17 cellular contexts compared by ENCODE assay signal in the genomic region with DNA sequence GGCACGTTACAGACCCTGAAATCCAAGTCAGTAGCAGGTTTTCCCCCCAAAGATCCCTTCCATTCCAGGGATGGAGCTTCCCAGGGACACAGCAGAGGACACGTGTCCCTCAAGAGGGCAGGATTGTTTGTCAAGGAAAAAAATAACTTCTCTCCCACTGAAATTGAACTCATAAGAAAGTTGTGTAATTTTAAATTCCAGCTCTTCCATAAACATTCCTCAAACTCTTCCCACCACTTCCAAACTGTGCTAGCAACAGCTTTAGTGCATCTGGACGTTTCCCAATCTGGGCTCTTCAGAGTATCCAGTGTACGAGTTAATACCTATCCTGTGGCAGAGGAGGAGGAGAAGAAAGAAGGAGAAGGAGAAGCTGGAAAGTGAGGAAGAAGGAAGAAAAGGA.
A peak's percentile ranks its signal among the peaks of the same experiment; 100 is the strongest.
DNase-seq lines count a peak whose midpoint lies in the region; ATAC-seq and TF ChIP-seq lines count a peak whose summit lies in the region.
"Had no signal": no experiment of that assay in that cellular context is flagged by ENCODE, and none has a peak within 500 bp of the region (broad histone marks: within the 10 kb centered on the region; RNA-seq: fewer than 3 reads in every experiment).

No MANE protein-coding gene starts in this region.

- H3K27ac Mint-ChIP-seq in HFFc6: peak overlapping the region; percentile 94
- H3K27ac Mint-ChIP-seq: activated T-helper 2 cell treated with anti-CD3 and anti-CD28 coated beads, Interferon-gamma antibody, Interleukin-2, Interleukin-4, amounts not matched to agents 10 μg/mL and 5 μg/mL and 100 μg/mL, durations not matched to agents 14 hours and 24 hours and 36 hours; stimulated activated memory B cell treated with anti-CD40 and anti-IgM and Interleukin-4, amounts not matched to agents 10 μg/mL and 1 μg/mL and 100 μg/mL, for 72 hours; T-helper 1 cell treated with Interleukin-12 subunit alpha and Interleukin-12 subunit beta and Interleukin-4 antibody, amounts not matched to agents 30 μg/mL and 1 μg/mL, for 36 hours had no signal

- no peaks in the 10 kb centered on the region for H3K36me3 Mint-ChIP-seq in HFFc6 (ENCODE audit: low read depth)
- H3K36me3 Mint-ChIP-seq: stimulated activated memory B cell treated with anti-CD40 and anti-IgM and Interleukin-4, amounts not matched to agents 10 μg/mL and 1 μg/mL and 100 μg/mL, for 72 hours had no signal

- H3K4me1 Mint-ChIP-seq in HFFc6 (ENCODE audit: low read depth): peaks cover 28% of the 10 kb centered on the region
- H3K4me1 Mint-ChIP-seq: stimulated activated memory B cell treated with anti-CD40 and anti-IgM and Interleukin-4, amounts not matched to agents 10 μg/mL and 1 μg/mL and 100 μg/mL, for 72 hours had no signal

- ATAC-seq in sciatic nerve: peak; percentile 49
- ATAC-seq: stimulated activated memory B cell treated with anti-CD40 and anti-IgM and Interleukin-4, amounts not matched to agents 10 μg/mL and 1 μg/mL and 100 μg/mL, for 72 hours had no signal

- H3K4me3 Mint-ChIP-seq in HFFc6: peak overlapping the region; percentile 79
- H3K4me3 Mint-ChIP-seq: stimulated activated memory B cell treated with anti-CD40 and anti-IgM and Interleukin-4, amounts not matched to agents 10 μg/mL and 1 μg/mL and 100 μg/mL, for 72 hours; T-helper 1 cell treated with Interleukin-12 subunit alpha and Interleukin-12 subunit beta and Interleukin-4 antibody, amounts not matched to agents 30 μg/mL and 1 μg/mL, for 36 hours had no signal

- peaks cover 8% of the 10 kb centered on the region for H3K27me3 Mint-ChIP-seq in HFFc6 (ENCODE audit: insufficient read depth)

- intact Hi-C loops in sciatic nerve (cut with DNase I): no loop called here

- DNase-seq in AG08395 (ENCODE audit: low spot score): peak; percentile 26
- DNase-seq in HFFc6: peak; percentile 28
- DNase-seq in fibroblast of peridontal ligament (ENCODE audit: extremely low read depth): peak; percentile 64
- DNase-seq in sciatic nerve (ENCODE audit: low spot score): no peak
- DNase-seq in ACHN: no peak
- DNase-seq in amygdala (lab: John Stamatoyannopoulos, UW): no peak
- DNase-seq in activated CD4-positive, alpha-beta T cell treated with anti-CD3 and anti-CD28 coated beads, Interleukin-2, amount 50 U/mL, for 48 hours: no peak
- DNase-seq in CD1c-positive myeloid dendritic cell (ENCODE audit: extremely low spot score): no peak
- DNase-seq: amniotic stem cell, Calu3, GF-D8, NCI-H187, NCI-H345, ovary had no signal

- H3K9me3 Mint-ChIP-seq in HFFc6: no peaks in the 10 kb centered on the region
- H3K9me3 Mint-ChIP-seq: activated T-helper 2 cell treated with anti-CD3 and anti-CD28 coated beads, Interferon-gamma antibody, Interleukin-2, Interleukin-4, amounts not matched to agents 10 μg/mL and 5 μg/mL and 100 μg/mL, durations not matched to agents 14 hours and 24 hours and 36 hours; stimulated activated memory B cell treated with anti-CD40 and anti-IgM and Interleukin-4, amounts not matched to agents 10 μg/mL and 1 μg/mL and 100 μg/mL, for 72 hours; T-helper 1 cell treated with Interleukin-12 subunit alpha and Interleukin-12 subunit beta and Interleukin-4 antibody, amounts not matched to agents 30 μg/mL and 1 μg/mL, for 36 hours had no signal

- in situ Hi-C loops in ACHN (cut with HindIII; ENCODE audit: low pct_ligation_motif_present, low pct_unique_long_range_greater_than_20kb, low sequenced_read_pairs): no loop called here

- TF ChIP-seq CTCF in HFFc6 (IDR thresholded peaks at IDR 0.05): no peak

Comparison
In these comparisons a context has a peak if more than half of its experiments do, and no peak if none do; other contexts are left out.
1. DNase-seq: peak in AG08395 (single experiment), HFFc6 (single experiment) and fibroblast of peridontal ligament (single experiment); none in sciatic nerve (single experiment), ACHN (single experiment), amygdala (0 of 56), activated CD4-positive, alpha-beta T cell treated with anti-CD3 and anti-CD28 coated beads, Interleukin-2, amount 50 U/mL, for 48 hours (0 of 2) and CD1c-positive myeloid dendritic cell (single experiment).